Comparison of ENCODE assay signal across 19 cellular contexts in genomic region chrX:97309717-97310116, GRCh38.
DNase-seq lines count a peak whose midpoint lies in the region; ATAC-seq and TF ChIP-seq lines count a peak whose summit lies in the region.
"Had no signal": no experiment of that assay in that cellular context is flagged by ENCODE, and none has a peak within 500 bp of the region (broad histone marks: within the 10 kb centered on the region; RNA-seq: fewer than 3 reads in every experiment).

No MANE protein-coding gene starts in this region.

- H2AFZ ChIP-seq in hepatocyte (no peak overlapping the region), trophoblast cell (ENCODE audit: insufficient read depth, low read length, poor library complexity) (no peak overlapping the region)

- H4K91ac ChIP-seq in trophoblast cell (ENCODE audit: low read depth, low read length): no peak overlapping the region

- H2BK12ac ChIP-seq in trophoblast cell (ENCODE audit: low read length): no peak overlapping the region

- H4K20me1 ChIP-seq in hepatocyte (ENCODE audit: insufficient read depth, poor library complexity, severe bottlenecking): no peaks in the 10 kb centered on the region

- no peak overlapping the region for H2BK5ac ChIP-seq in trophoblast cell (ENCODE audit: low read depth, low read length, poor library complexity)

- peaks cover 2% of the 10 kb centered on the region for H3K79me1 ChIP-seq in trophoblast cell (ENCODE audit: low read length)

- no peaks in the 10 kb centered on the region for H3K27me3 Mint-ChIP-seq in activated CD4-positive, alpha-beta T cell treated with anti-CD3 and anti-CD28 coated beads, Interleukin-2, amount 10 ng/mL, durations not matched to agents 7 days and 5 days
- H3K27me3 Mint-ChIP-seq in activated naive CD8-positive, alpha-beta T cell treated with anti-CD3 and anti-CD28 coated beads, Interleukin-2, amount 50 U/mL, for 24 hours: no peaks in the 10 kb centered on the region
- H3K27me3 Mint-ChIP-seq: CD8-positive, alpha-beta memory T cell; IgD-negative memory B cell had no signal

- H3K9ac ChIP-seq in HUES48 (ENCODE audit: low read depth, low read length) (peak overlapping the region; percentile 96), SK-N-MC (ENCODE audit: insufficient read length) (no peak overlapping the region), trophoblast cell (ENCODE audit: low read length) (no peak overlapping the region)

- no peaks in the 10 kb centered on the region for H3K36me3 Mint-ChIP-seq in activated CD4-positive, alpha-beta T cell treated with anti-CD3 and anti-CD28 coated beads, Interleukin-2, amount 10 ng/mL, durations not matched to agents 7 days and 5 days (ENCODE audit: low read depth)
- H3K36me3 Mint-ChIP-seq in activated naive CD8-positive, alpha-beta T cell treated with anti-CD3 and anti-CD28 coated beads, Interleukin-2, amount 50 U/mL, for 24 hours (ENCODE audit: low read depth): peaks cover 2% of the 10 kb centered on the region
- H3K36me3 Mint-ChIP-seq: IgD-negative memory B cell had no signal

- ATAC-seq in activated naive CD8-positive, alpha-beta T cell treated with anti-CD3 and anti-CD28 coated beads, Interleukin-2, amount 50 U/mL, for 24 hours: no peak

- H3K9me3 ChIP-seq in HUES48 (ENCODE audit: control insufficient read depth, insufficient read depth, low read length): no peaks in the 10 kb centered on the region
- no peaks in the 10 kb centered on the region for H3K9me3 ChIP-seq in SK-N-MC (ENCODE audit: low read depth, low read length)
- no peaks in the 10 kb centered on the region for H3K9me3 ChIP-seq in hepatocyte (ENCODE audit: low read depth)
- no peaks in the 10 kb centered on the region for H3K9me3 ChIP-seq in trophoblast cell (ENCODE audit: insufficient read depth, low read depth, low read length)

- peak overlapping the region; percentile 84 for H3K27ac ChIP-seq in HUES48 (ENCODE audit: low read depth, low read length)
- H3K27ac ChIP-seq in SK-N-MC: peak overlapping the region; percentile 86
- peak overlapping the region; percentile 32 for H3K27ac ChIP-seq in hepatocyte
- H3K27ac ChIP-seq in trophoblast cell (ENCODE audit: low read depth, low read length): peak overlapping the region; percentile 58

- H3K4me1 ChIP-seq in HUES48 (ENCODE audit: control insufficient read depth, insufficient read depth, low read length) (peaks cover 24% of the 10 kb centered on the region), hepatocyte (ENCODE audit: insufficient read depth) (no peaks in the 10 kb centered on the region), trophoblast cell (ENCODE audit: control insufficient read depth in 1 of 2, insufficient read depth in 2 of 2, low read length in 2 of 2) (peaks cover 0 to 2% of the 10 kb centered on the region in 2 experiments)

- H3K18ac ChIP-seq in trophoblast cell (ENCODE audit: low read length): no peak overlapping the region

- H3K4me2 ChIP-seq in hepatocyte: no peak overlapping the region
- no peak overlapping the region for H3K4me2 ChIP-seq in trophoblast cell (ENCODE audit: low read length)

- POLR2A ChIA-PET in activated CD4-positive, alpha-beta T cell treated with anti-CD3 and anti-CD28 coated beads, Interleukin-2, amount 10 ng/mL, durations not matched to agents 7 days and 5 days (lab: Charles Lee): interaction anchor here (0.5 kb wide), 1 partner anchor 11 kb away, joined by 3 read pairs; no protein-coding TSS in a partner anchor

- H3K4me3 Mint-ChIP-seq in activated CD4-positive, alpha-beta T cell treated with anti-CD3 and anti-CD28 coated beads, Interleukin-2, amount 10 ng/mL, durations not matched to agents 7 days and 5 days: no peak overlapping the region
- H3K4me3 Mint-ChIP-seq in activated naive CD8-positive, alpha-beta T cell treated with anti-CD3 and anti-CD28 coated beads, Interleukin-2, amount 50 U/mL, for 24 hours: no peak overlapping the region
- H3K4me3 Mint-ChIP-seq: CD8-positive, alpha-beta memory T cell; IgD-negative memory B cell had no signal

- no peak for TF ChIP-seq CTCF in hepatocyte (IDR thresholded peaks at IDR 0.05; ENCODE audit: poor library complexity)

- no peaks in the 10 kb centered on the region for H3K9me2 ChIP-seq in hepatocyte (replicated peaks; ENCODE audit: insufficient read depth)

- no peak overlapping the region for H3K27ac Mint-ChIP-seq in activated CD4-positive, alpha-beta T cell treated with anti-CD3 and anti-CD28 coated beads, Interleukin-2, amount 10 ng/mL, durations not matched to agents 7 days and 5 days
- H3K27ac Mint-ChIP-seq in activated naive CD8-positive, alpha-beta T cell treated with anti-CD3 and anti-CD28 coated beads, Interleukin-2, amount 50 U/mL, for 24 hours: no peak overlapping the region
- H3K27ac Mint-ChIP-seq: CD8-positive, alpha-beta memory T cell; IgD-negative memory B cell had no signal

- H2BK120ac ChIP-seq in trophoblast cell (ENCODE audit: insufficient read depth, low read length, poor library complexity): no peak overlapping the region

- H3K36me3 ChIP-seq in HUES48 (ENCODE audit: control insufficient read depth, insufficient read depth, low read length) (peaks cover 9% of the 10 kb centered on the region), SK-N-MC (ENCODE audit: insufficient read depth, low read length) (no peaks in the 10 kb centered on the region), hepatocyte (replicated peaks; ENCODE audit: insufficient read depth, low read depth) (no peaks in the 10 kb centered on the region), trophoblast cell (ENCODE audit: control insufficient read depth in 1 of 2, insufficient read depth in 2 of 2, low read length in 2 of 2) (no peaks in the 10 kb centered on the region)

- H3K79me2 ChIP-seq in hepatocyte: no peaks in the 10 kb centered on the region
- H3K79me2 ChIP-seq in trophoblast cell (ENCODE audit: control insufficient read depth, insufficient read depth, low read length, poor library complexity): no peaks in the 10 kb centered on the region

- no peak overlapping the region for H4K12ac ChIP-seq in trophoblast cell (ENCODE audit: low read depth, low read length)

- no peaks in the 10 kb centered on the region for H3K4me1 Mint-ChIP-seq in activated CD4-positive, alpha-beta T cell treated with anti-CD3 and anti-CD28 coated beads, Interleukin-2, amount 10 ng/mL, durations not matched to agents 7 days and 5 days
- no peaks in the 10 kb centered on the region for H3K4me1 Mint-ChIP-seq in activated naive CD8-positive, alpha-beta T cell treated with anti-CD3 and anti-CD28 coated beads, Interleukin-2, amount 50 U/mL, for 24 hours
- H3K4me1 Mint-ChIP-seq: CD8-positive, alpha-beta memory T cell; IgD-negative memory B cell had no signal

- H4K8ac ChIP-seq in trophoblast cell (ENCODE audit: low read depth, low read length): no peak overlapping the region

- H2AK5ac ChIP-seq in trophoblast cell (ENCODE audit: low read length): no peak overlapping the region

- no peak overlapping the region for H3K14ac ChIP-seq in trophoblast cell (ENCODE audit: low read length)

- peak overlapping the region; percentile 79 for H3K4me3 ChIP-seq in HUES48 (ENCODE audit: low read depth, low read length)
- peak overlapping the region; percentile 47 for H3K4me3 ChIP-seq in SK-N-MC
- H3K4me3 ChIP-seq in hepatocyte: no peak overlapping the region
- H3K4me3 ChIP-seq in trophoblast cell (ENCODE audit: low read depth, low read length): no peak overlapping the region

- no peak overlapping the region for H3K4ac ChIP-seq in trophoblast cell (ENCODE audit: low read depth, low read length)

- DNase-seq in SK-N-MC (ENCODE audit: low read depth, low spot score) (no peak), hepatocyte (ENCODE audit: low spot score) (no peak), trophoblast cell (peak in 1 of 2 donors; percentile 6), middle frontal gyrus (ENCODE audit: extremely low spot score, low spot score) (no peak)
- no peak for DNase-seq in activated CD4-positive, alpha-beta T cell treated with anti-CD3 and anti-CD28 coated beads, Interleukin-2, amount 10 ng/mL, durations not matched to agents 7 days and 5 days
- no peak for DNase-seq in activated naive CD4-positive, alpha-beta T cell treated with Interleukin-2 at 50 U/mL for 16 hours
- no peak for DNase-seq in activated naive CD8-positive, alpha-beta T cell treated with anti-CD3 and anti-CD28 coated beads, Interleukin-2, amount 50 U/mL, for 24 hours
- DNase-seq: ACHN; C1 segment of cervical spinal cord; CD8-positive, alpha-beta memory T cell; NCI-H1105; NCI-H1694; NCI-H2107; NCI-H510A treated with DMSO at 0.1 percent for 48 hours; NCI-H82; RPMI8226; SIG-M5 had no signal

- no peak overlapping the region for H3K23ac ChIP-seq in trophoblast cell (ENCODE audit: low read length)

- H3K27me3 ChIP-seq in HUES48 (ENCODE audit: control insufficient read depth, insufficient read depth, low read length) (no peaks in the 10 kb centered on the region), hepatocyte (no peaks in the 10 kb centered on the region), trophoblast cell (ENCODE audit: insufficient read depth, low read length) (no peaks in the 10 kb centered on the region)

- CTCF ChIA-PET in activated CD4-positive, alpha-beta T cell treated with anti-CD3 and anti-CD28 coated beads, Interleukin-2, amount 10 ng/mL, durations not matched to agents 7 days and 5 days (lab: Charles Lee): no interaction called here

- H3K9me3 Mint-ChIP-seq in activated CD4-positive, alpha-beta T cell treated with anti-CD3 and anti-CD28 coated beads, Interleukin-2, amount 10 ng/mL, durations not matched to agents 7 days and 5 days: no peaks in the 10 kb centered on the region
- no peaks in the 10 kb centered on the region for H3K9me3 Mint-ChIP-seq in activated naive CD8-positive, alpha-beta T cell treated with anti-CD3 and anti-CD28 coated beads, Interleukin-2, amount 50 U/mL, for 24 hours
- H3K9me3 Mint-ChIP-seq: CD8-positive, alpha-beta memory T cell had no signal

Comparison
In these comparisons a context has a peak if more than half of its experiments do, and no peak if none do; other contexts are left out.
1. H3K27ac ChIP-seq: peak in every context shown above with its lines; median percentile 86 in SK-N-MC; 84 in HUES48; 58 in trophoblast cell; 32 in hepatocyte.
2. H3K4me3 ChIP-seq: peak in HUES48 (single experiment) and SK-N-MC (single experiment); none in hepatocyte (single experiment) and trophoblast cell (single experiment).